Comparison of ENCODE assay signal across 8 cellular contexts in the genomic region with DNA sequence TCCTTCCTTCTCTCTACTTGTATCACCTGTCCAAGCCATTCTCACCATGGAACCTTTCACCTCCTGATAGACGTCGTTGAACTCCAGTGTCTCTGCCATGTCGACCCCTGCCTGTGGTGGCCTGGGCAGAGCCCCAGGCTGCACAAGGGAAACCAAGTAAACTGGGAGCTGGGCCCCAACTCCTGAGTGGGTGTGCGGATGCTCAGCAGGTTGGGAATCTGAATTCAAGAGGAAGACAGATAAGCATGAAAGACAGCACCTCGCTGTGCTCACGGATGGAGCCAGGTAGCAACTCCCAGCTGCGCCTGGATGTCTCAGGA. TPM values are rescaled to one million over a fixed set of nuclear protein-coding genes. Genes with fewer than 3 reads are reported as not detected.
A peak's percentile ranks its signal among the peaks of the same experiment; 100 is the strongest.
DNase-seq lines count a peak whose midpoint lies in the region; ATAC-seq lines count a peak whose summit lies in the region.

No MANE protein-coding gene starts in this region.

- ATAC-seq in HG02884 (IDR thresholded peaks at IDR 0.05; ENCODE audit: unreplicated experiment) (no peak), HG03342 (IDR thresholded peaks at IDR 0.05; ENCODE audit: unreplicated experiment) (no peak)

- peaks cover 3% of the 10 kb centered on the region for H3K36me3 Mint-ChIP-seq in IgD-negative memory B cell

- H3K9me3 ChIP-seq in ES-I3 (ENCODE audit: control insufficient read depth, insufficient read depth, low read length) (no peaks in the 10 kb centered on the region), duodenal mucosa (ENCODE audit: control insufficient read depth in 1 of 2, low read length in 2 of 2) (no peaks in the 10 kb centered on the region), neuron (ENCODE audit: low read length) (no peaks in the 10 kb centered on the region)

- H3K27ac ChIP-seq in duodenal mucosa (ENCODE audit: low read depth, low read length): no peak overlapping the region

- peak overlapping the region; percentile 52 to 99 (median 90) for H3K27ac Mint-ChIP-seq in IgD-negative memory B cell

- no peaks in the 10 kb centered on the region for H3K9me3 Mint-ChIP-seq in IgD-negative memory B cell

- H2AFZ ChIP-seq in neuron (ENCODE audit: low read depth, low read length): no peak overlapping the region

- DNase-seq in NCI-H1694 (lab: John Stamatoyannopoulos, UW) (no peak), RKO (ENCODE audit: low spot score) (no peak)

- peaks cover 6% of the 10 kb centered on the region for H3K27me3 Mint-ChIP-seq in IgD-negative memory B cell

- H3K4me1 ChIP-seq in ES-I3 (ENCODE audit: insufficient read depth, low read length) (peaks cover 19% of the 10 kb centered on the region), duodenal mucosa (ENCODE audit: control insufficient read depth in 1 of 2, insufficient read depth in 2 of 2, low read length in 2 of 2) (peaks cover 15 to 19% of the 10 kb centered on the region in 2 donors), neuron (ENCODE audit: insufficient read depth, low read length) (peaks cover 41% of the 10 kb centered on the region)

- H3K4me3 Mint-ChIP-seq in IgD-negative memory B cell: peak overlapping the region; percentile 84 to 99 (median 93)

- peak overlapping the region; percentile 70 to 84 for H3K4me3 ChIP-seq in duodenal mucosa (ENCODE audit: low read depth in 1 of 2, low read length in 2 of 2)
- H3K4me3 ChIP-seq in neuron (ENCODE audit: low read length): peak overlapping the region; percentile 93

- peaks cover 15 to 21% (median 21%) of the 10 kb centered on the region in 3 donors for H3K4me1 Mint-ChIP-seq in IgD-negative memory B cell

- H3K9ac ChIP-seq in ES-I3 (ENCODE audit: low read depth, low read length) (peak overlapping the region; percentile 65), duodenal mucosa (ENCODE audit: low read depth in 1 of 2, low read length in 2 of 2) (peak overlapping the region; percentile 75 to 76)

- H3K36me3 ChIP-seq in ES-I3 (ENCODE audit: insufficient read depth, low read length): peaks cover 23% of the 10 kb centered on the region
- peaks cover 35 to 40% of the 10 kb centered on the region in 2 donors for H3K36me3 ChIP-seq in duodenal mucosa (ENCODE audit: control insufficient read depth in 1 of 2, insufficient read depth in 2 of 2, low read length in 2 of 2)
- peaks cover 48% of the 10 kb centered on the region for H3K36me3 ChIP-seq in neuron (ENCODE audit: insufficient read depth, low read length)

- no peaks in the 10 kb centered on the region for H3K27me3 ChIP-seq in duodenal mucosa (ENCODE audit: control insufficient read depth in 1 of 2, insufficient read depth in 2 of 2, low read length in 2 of 2)
- no peaks in the 10 kb centered on the region for H3K27me3 ChIP-seq in neuron (ENCODE audit: insufficient read depth, low read length)

RNA-seq across cellular contexts. Expression of a gene that starts 0.7 kb away (rescaled TPM):
- 34.0 TPM for polyA plus RNA-seq in IgD-negative memory B cell

RNA-seq across cellular contexts. Expression of a gene that starts 3.2 kb away (rescaled TPM):
- polyA plus RNA-seq in IgD-negative memory B cell: not detected

RNA-seq across cellular contexts. Expression of a gene that starts 10.2 kb away (rescaled TPM):
- polyA plus RNA-seq in IgD-negative memory B cell: 5.5 TPM

RNA-seq across cellular contexts. Expression of a gene that starts 46.0 kb away (rescaled TPM):
- not detected for polyA plus RNA-seq in IgD-negative memory B cell

RNA-seq across cellular contexts. Expression of a gene that starts 55.5 kb away (rescaled TPM):
- polyA plus RNA-seq in IgD-negative memory B cell: not detected
